In the genomic region with DNA sequence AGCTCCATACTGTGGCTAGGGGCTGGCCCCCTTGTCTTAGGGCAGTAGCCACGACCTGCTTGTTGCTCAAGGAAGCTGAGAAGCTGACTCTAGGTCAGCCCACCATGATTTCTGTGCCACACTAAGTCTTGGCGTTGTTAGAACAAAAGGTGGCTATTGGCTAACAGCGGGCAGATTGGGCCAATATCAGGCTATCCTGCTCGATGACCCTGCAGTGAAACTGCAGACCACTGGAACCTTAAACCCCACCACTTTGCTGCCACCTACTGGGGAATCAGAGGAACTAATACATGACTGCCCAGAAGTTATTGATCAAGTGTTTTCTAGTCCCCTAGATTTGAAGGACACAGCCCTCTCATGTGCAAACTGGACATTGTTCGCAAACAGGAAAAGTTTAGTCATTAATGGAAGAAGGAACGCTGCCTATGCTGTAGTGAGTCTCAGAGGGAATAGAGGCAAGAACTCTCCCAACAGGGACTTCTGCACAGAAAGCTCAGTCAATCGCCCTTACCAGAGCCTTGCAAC, we compare ENCODE assay signal across 8 cellular contexts. TPM values are rescaled to one million over a fixed set of nuclear protein-coding genes. Genes with fewer than 3 reads are reported as not detected.
DNase-seq lines count a peak whose midpoint lies in the region; ATAC-seq and TF ChIP-seq lines count a peak whose summit lies in the region.

No MANE protein-coding gene starts in this region.

- no peak overlapping the region for H3K4me3 ChIP-seq in CD8-positive, alpha-beta T cell (ENCODE audit: low read depth, low read length)
- H3K4me3 ChIP-seq in fibroblast of mammary gland (ENCODE audit: control insufficient read depth, low read depth, low read length) (no peak overlapping the region), lower leg skin (ENCODE audit: low read depth, poor library complexity, severe bottlenecking) (no peak overlapping the region)

- no peak overlapping the region for H3K27ac Mint-ChIP-seq in CD8-positive, alpha-beta T cell
- no peak overlapping the region for H3K27ac Mint-ChIP-seq in activated CD8-positive, alpha-beta memory T cell treated with anti-CD3 and anti-CD28 coated beads, Interleukin-2, amount 10 ng/mL, durations not matched to agents 7 days and 5 days
- no peak overlapping the region for H3K27ac Mint-ChIP-seq in osteocyte (ENCODE audit: unreplicated experiment)

- no peaks in the 10 kb centered on the region for H3K4me1 Mint-ChIP-seq in CD8-positive, alpha-beta T cell (ENCODE audit: low read depth)
- H3K4me1 Mint-ChIP-seq in activated CD8-positive, alpha-beta memory T cell treated with anti-CD3 and anti-CD28 coated beads, Interleukin-2, amount 10 ng/mL, durations not matched to agents 7 days and 5 days: no peaks in the 10 kb centered on the region
- peaks cover 17% of the 10 kb centered on the region for H3K4me1 Mint-ChIP-seq in osteocyte (ENCODE audit: unreplicated experiment)

- H3K9me3 Mint-ChIP-seq in CD8-positive, alpha-beta T cell: no peaks in the 10 kb centered on the region
- no peaks in the 10 kb centered on the region for H3K9me3 Mint-ChIP-seq in activated CD8-positive, alpha-beta memory T cell treated with anti-CD3 and anti-CD28 coated beads, Interleukin-2, amount 10 ng/mL, durations not matched to agents 7 days and 5 days (ENCODE audit: low read depth)
- no peaks in the 10 kb centered on the region for H3K9me3 Mint-ChIP-seq in osteocyte (ENCODE audit: unreplicated experiment)

- no peak overlapping the region for H3K27ac ChIP-seq in CD8-positive, alpha-beta T cell (ENCODE audit: low read depth, low read length)

- peak in 6 of 7 experiments; percentile 22 to 65 (median 38) for DNase-seq in CD8-positive, alpha-beta T cell
- DNase-seq in NCI-H82 treated with DMSO at 0.1 percent for 48 hours (lab: John Stamatoyannopoulos, UW; ENCODE audit: unreplicated experiment) (peak; percentile 59), fibroblast of mammary gland (ENCODE audit: low read depth) (peak; percentile 68), osteocyte (ENCODE audit: extremely low spot score, unreplicated experiment) (no peak), lower leg skin (ENCODE audit: low spot score in 2 of 2) (no peak)
- DNase-seq in activated CD8-positive, alpha-beta memory T cell treated with anti-CD3 and anti-CD28 coated beads, Interleukin-2, amount 10 ng/mL, durations not matched to agents 7 days and 5 days: peak; percentile 54

- H3K36me3 Mint-ChIP-seq in CD8-positive, alpha-beta T cell: no peaks in the 10 kb centered on the region
- H3K36me3 Mint-ChIP-seq in activated CD8-positive, alpha-beta memory T cell treated with anti-CD3 and anti-CD28 coated beads, Interleukin-2, amount 10 ng/mL, durations not matched to agents 7 days and 5 days: no peaks in the 10 kb centered on the region
- no peaks in the 10 kb centered on the region for H3K36me3 Mint-ChIP-seq in osteocyte (ENCODE audit: unreplicated experiment)

- H3K9me3 ChIP-seq in CD8-positive, alpha-beta T cell (ENCODE audit: low read length): no peaks in the 10 kb centered on the region

- H3K4me1 ChIP-seq in CD8-positive, alpha-beta T cell (ENCODE audit: insufficient read depth, low read length): no peaks in the 10 kb centered on the region

- no peak overlapping the region for H3K4me3 Mint-ChIP-seq in CD8-positive, alpha-beta T cell
- H3K4me3 Mint-ChIP-seq in activated CD8-positive, alpha-beta memory T cell treated with anti-CD3 and anti-CD28 coated beads, Interleukin-2, amount 10 ng/mL, durations not matched to agents 7 days and 5 days: no peak overlapping the region
- H3K4me3 Mint-ChIP-seq in osteocyte (ENCODE audit: unreplicated experiment): no peak overlapping the region

- TF ChIP-seq POLR2A in lower leg skin (IDR thresholded peaks at IDR 0.05): no peak

- CTCF ChIA-PET in CD8-positive, alpha-beta T cell (lab: Charles Lee): interaction anchor here (0.5 to 2.6 kb wide), 18 partner anchors 10 to 334 kb away, joined by 3 to 22 read pairs (median 4); partner anchors contain the start of gene PAPSS1
- CTCF ChIA-PET in activated CD8-positive, alpha-beta memory T cell treated with anti-CD3 and anti-CD28 coated beads, Interleukin-2, amount 10 ng/mL, durations not matched to agents 7 days and 5 days (lab: Charles Lee): interaction anchor here (0.7 to 1.7 kb wide), 8 partner anchors 10 to 554 kb away, joined by 3 to 7 read pairs (median 3); no protein-coding TSS in a partner anchor

- no peaks in the 10 kb centered on the region for H3K36me3 ChIP-seq in CD8-positive, alpha-beta T cell (ENCODE audit: insufficient read depth, low read length)

- 75% methylated on average over 7 of the region's 7 CpGs for WGBS in lower leg skin, 2 donors

- POLR2A ChIA-PET in CD8-positive, alpha-beta T cell (lab: Charles Lee): interaction anchor here (1.9 kb wide), 1 partner anchor 9 kb away, joined by 5 read pairs; no protein-coding TSS in a partner anchor

- H3K27me3 Mint-ChIP-seq in CD8-positive, alpha-beta T cell (ENCODE audit: low read depth): peaks cover 2% of the 10 kb centered on the region
- H3K27me3 Mint-ChIP-seq in activated CD8-positive, alpha-beta memory T cell treated with anti-CD3 and anti-CD28 coated beads, Interleukin-2, amount 10 ng/mL, durations not matched to agents 7 days and 5 days: no peaks in the 10 kb centered on the region
- no peaks in the 10 kb centered on the region for H3K27me3 Mint-ChIP-seq in osteocyte (ENCODE audit: unreplicated experiment)

- ATAC-seq in CD8-positive, alpha-beta T cell: peak; percentile 49
- peak; percentile 63 for ATAC-seq in GM19023 (IDR thresholded peaks at IDR 0.05; ENCODE audit: unreplicated experiment)
- ATAC-seq in HG03095 (IDR thresholded peaks at IDR 0.05; ENCODE audit: unreplicated experiment): peak; percentile 52
- peak; percentile 82 for ATAC-seq in activated CD8-positive, alpha-beta memory T cell treated with anti-CD3 and anti-CD28 coated beads, Interleukin-2, amount 10 ng/mL, durations not matched to agents 7 days and 5 days

- no peaks in the 10 kb centered on the region for H3K27me3 ChIP-seq in CD8-positive, alpha-beta T cell (ENCODE audit: insufficient read depth, low read length)

- peak; percentile 78 for TF ChIP-seq CTCF in CD8-positive, alpha-beta T cell (IDR thresholded peaks at IDR 0.05)
- TF ChIP-seq CTCF in fibroblast of mammary gland (conservative IDR thresholded peaks at IDR 0.05; ENCODE audit: control insufficient read depth, insufficient read depth, low read depth, low read length) (peak; percentile 85), osteocyte (IDR thresholded peaks at IDR 0.05) (peak; percentile 76), lower leg skin (IDR thresholded peaks at IDR 0.05) (peak in 1 of 3 donors; percentile 9)

- intact Hi-C loops in CD8-positive, alpha-beta T cell (cut with DNase I, micrococcal nuclease): loop anchor here (1.0 to 5.0 kb wide), 3 partner anchors 15 to 1470 kb away; partner anchors contain the start of gene GIMD1 (in 1 of the 2)
- intact Hi-C loops in lower leg skin (cut with DNase I; ENCODE audit: low total_unique reads): no loop called here

RNA-seq across cellular contexts. Expression of gene PAPSS1, which starts 17.0 kb away (rescaled TPM):
- 1 to 10 TPM; 5.2 to 5.3 TPM for total RNA-seq in CD8-positive, alpha-beta T cell
- total RNA-seq in activated CD8-positive, alpha-beta memory T cell treated with anti-CD3 and anti-CD28 coated beads, Interleukin-2, amount 10 ng/mL, durations not matched to agents 7 days and 5 days: 10 to 100 TPM; 20.7 to 32.0 TPM
- total RNA-seq in osteocyte: 79.5 and 82.6 TPM in 2 replicates
- total RNA-seq in lower leg skin: 10 to 100 TPM; 46.9 to 58.9 (median 54.6) TPM

Comparison
In these comparisons a context has a peak if more than half of its experiments do, and no peak if none do; other contexts are left out.
1. DNase-seq: peak in CD8-positive, alpha-beta T cell (6 of 7), NCI-H82 treated with DMSO at 0.1 percent for 48 hours (single experiment), activated CD8-positive, alpha-beta memory T cell treated with anti-CD3 and anti-CD28 coated beads, Interleukin-2, amount 10 ng/mL, durations not matched to agents 7 days and 5 days (single experiment) and fibroblast of mammary gland (single experiment); none in osteocyte (single experiment) and lower leg skin (0 of 2).
2. Peak in every context shown above with its lines, with median percentiles within 50 percentile points of each other: ATAC-seq.